ENCODE assay signal across 1 cellular context in genomic region chr5:12901696-12902095, GRCh38.
TF ChIP-seq lines count a peak whose summit lies in the region.

No MANE protein-coding gene starts in this region.

TF ChIP-seq in HepG2, 621 proteins besides CTCF, POLR2A, EP300 and RAD21 (continued from another document):
- TF ChIP-seq ZBTB39 (CRISPR knock-in tag; IDR thresholded peaks at IDR 0.05): no peak
- TF ChIP-seq ATF3 (CRISPR knock-in tag; IDR thresholded peaks at IDR 0.05): no peak
- TF ChIP-seq KLF12 (CRISPR knock-in tag; IDR thresholded peaks at IDR 0.05; ENCODE audit: borderline replicate concordance): no peak
- no peak for TF ChIP-seq ATF1 (CRISPR knock-in tag; IDR thresholded peaks at IDR 0.05)
- TF ChIP-seq PRPF4 (IDR thresholded peaks at IDR 0.05; ENCODE audit: low read depth, low read length, poor library complexity, severe bottlenecking): no peak
